In the genomic region with DNA sequence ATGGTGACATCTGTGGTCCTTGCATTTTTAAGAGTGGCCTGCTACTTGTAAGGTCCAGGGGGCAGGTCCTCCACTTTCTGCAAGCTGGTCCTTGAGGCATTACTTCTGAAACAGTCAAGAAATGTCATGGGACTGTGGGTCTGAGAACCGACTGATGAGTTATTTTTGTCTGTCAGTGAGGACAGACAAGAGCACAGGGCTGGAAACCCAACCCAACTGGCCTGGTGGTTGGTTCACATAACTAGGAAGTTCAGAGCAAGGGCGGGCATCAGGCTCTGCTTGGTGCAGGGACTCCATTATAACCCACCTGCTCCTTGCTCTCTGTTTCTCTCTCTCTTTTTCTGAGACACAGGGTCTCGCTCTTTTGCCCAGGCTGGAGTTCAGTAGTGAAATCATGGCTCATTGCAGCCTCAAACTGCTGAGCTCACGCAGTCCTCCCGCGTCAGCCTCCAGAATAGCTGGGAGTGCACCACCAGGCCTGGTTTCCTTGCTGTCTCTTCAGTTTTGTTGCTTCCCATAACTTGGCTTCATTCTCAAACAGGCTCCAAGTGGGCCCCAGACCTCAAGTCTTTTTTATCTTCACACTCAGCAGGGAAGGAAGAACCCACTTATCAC, we compare ENCODE assay signal across 30 cellular contexts. TPM values are rescaled to one million over a fixed set of nuclear protein-coding genes. Genes with fewer than 3 reads are reported as not detected.
DNase-seq lines count a peak whose midpoint lies in the region; ATAC-seq, FAIRE-seq and TF ChIP-seq lines count a peak whose summit lies in the region.
"Had no signal": no experiment of that assay in that cellular context is flagged by ENCODE, and none has a peak within 500 bp of the region (broad histone marks: within the 10 kb centered on the region; RNA-seq: fewer than 3 reads in every experiment).

No MANE protein-coding gene starts in this region.

- peaks cover 12% of the 10 kb centered on the region for H3K36me3 Mint-ChIP-seq in osteocyte (ENCODE audit: unreplicated experiment)
- H3K36me3 Mint-ChIP-seq: activated naive CD8-positive, alpha-beta T cell treated with anti-CD3 and anti-CD28 coated beads for 36 hours; natural killer cell treated with Interleukin-12 subunit alpha and Interleukin-12 subunit beta and Interleukin-15 and Interleukin-18, amount 100 ng/mL, for 72 hours had no signal

- peaks cover 22% of the 10 kb centered on the region for H3K9me3 Mint-ChIP-seq in osteocyte (ENCODE audit: unreplicated experiment)
- H3K9me3 Mint-ChIP-seq: activated naive CD8-positive, alpha-beta T cell treated with anti-CD3 and anti-CD28 coated beads for 36 hours; activated T-helper 17 cell treated with anti-CD3 and anti-CD28 coated beads, Interleukin-2, amount 50 U/mL, for 72 hours; natural killer cell treated with Interleukin-12 subunit alpha and Interleukin-12 subunit beta and Interleukin-15 and Interleukin-18, amount 100 ng/mL, for 72 hours; stimulated activated naive CD8-positive, alpha-beta T cell treated with anti-CD3 and anti-CD28 coated beads, Interleukin-15, Interleukin-2, amounts not matched to agents 100 ng/mL and 50 ng/mL, for 24 hours had no signal

- no peaks in the 10 kb centered on the region for H3K79me2 ChIP-seq in endothelial cell of umbilical vein (ENCODE audit: control insufficient read depth, insufficient read depth, low read length)

- TF ChIP-seq CTCF in right atrium auricular region (IDR thresholded peaks at IDR 0.05): no peak
- TF ChIP-seq CTCF in endothelial cell of umbilical vein (IDR thresholded peaks at IDR 0.05; ENCODE audit: extremely low read depth in 1 of 2, insufficient read depth in 1 of 2, low read depth in 1 of 2, low read length in 2 of 2): no peak
- no peak for TF ChIP-seq CTCF in osteocyte (IDR thresholded peaks at IDR 0.05)
- no peak for TF ChIP-seq CTCF in mucosa of descending colon (IDR thresholded peaks at IDR 0.05)

- H3K4me3 ChIP-seq in right atrium auricular region (no peak overlapping the region), endothelial cell of umbilical vein (replicated peaks in 1 of 3; ENCODE audit: insufficient read depth in 1 of 3, low read depth in 1 of 3, low read length in 3 of 3) (no peak overlapping the region), mucosa of descending colon (no peak overlapping the region)
- H3K4me3 ChIP-seq: SJCRH30 had no signal

- H4K20me1 ChIP-seq in endothelial cell of umbilical vein (replicated peaks; ENCODE audit: control insufficient read depth, extremely low read depth, insufficient read depth, low read length): no peaks in the 10 kb centered on the region

- H3K27ac Mint-ChIP-seq in osteocyte (ENCODE audit: unreplicated experiment): peak overlapping the region; percentile 86
- H3K27ac Mint-ChIP-seq: activated naive CD8-positive, alpha-beta T cell treated with anti-CD3 and anti-CD28 coated beads for 36 hours; activated T-helper 17 cell treated with anti-CD3 and anti-CD28 coated beads, Interleukin-2, amount 50 U/mL, for 72 hours; natural killer cell treated with Interleukin-12 subunit alpha and Interleukin-12 subunit beta and Interleukin-15 and Interleukin-18, amount 100 ng/mL, for 72 hours; stimulated activated naive CD8-positive, alpha-beta T cell treated with anti-CD3 and anti-CD28 coated beads, Interleukin-15, Interleukin-2, amounts not matched to agents 100 ng/mL and 50 ng/mL, for 24 hours had no signal

- no peak overlapping the region for H3K9ac ChIP-seq in endothelial cell of umbilical vein (replicated peaks; ENCODE audit: extremely low read depth, insufficient read depth, low read length)

- no peak for TF ChIP-seq POLR2A in endothelial cell of umbilical vein (IDR thresholded peaks at IDR 0.05; ENCODE audit: low read depth, low read length)

- no peaks in the 10 kb centered on the region for H3K27me3 ChIP-seq in right atrium auricular region
- H3K27me3 ChIP-seq in endothelial cell of umbilical vein (ENCODE audit: control insufficient read depth in 2 of 2, insufficient read depth in 2 of 2, low read length in 2 of 2): no peaks in the 10 kb centered on the region
- H3K27me3 ChIP-seq: SJCRH30 had no signal

- FAIRE-seq in endothelial cell of umbilical vein (lab: Jason Lieb, UNC): no peak
- FAIRE-seq: colon, GM19239, islet of Langerhans had no signal

- dilution Hi-C loops in endothelial cell of umbilical vein (cut with MboI; ENCODE audit: extremely low pct_ligation_motif_present, low sequenced_read_pairs): no loop called here

- no peak for DNase-seq in right atrium auricular region (ENCODE audit: low spot score)
- DNase-seq in left ventricle myocardium superior: no peak
- DNase-seq in endothelial cell of umbilical vein (ENCODE audit: low read depth, low spot score): no peak
- DNase-seq in osteocyte (ENCODE audit: extremely low spot score, unreplicated experiment): no peak
- DNase-seq in stimulated activated CD4-positive, alpha-beta T cell treated with anti-CD3 and anti-CD28 coated beads, Interleukin-4, amount 100 ng/mL, for 4 hours: no peak
- DNase-seq in mucosa of descending colon: no peak
- no peak for DNase-seq in SIG-M5 treated with dmso at 0.1 percent for 504 hours (lab: John Stamatoyannopoulos, UW; ENCODE audit: unreplicated experiment)
- DNase-seq: activated CD4-positive, alpha-beta T cell treated with anti-CD3 and anti-CD28 coated beads for 48 hours; activated naive CD8-positive, alpha-beta T cell treated with anti-CD3 and anti-CD28 coated beads for 36 hours; GDM1; hypothalamus; KBM-7; NCI-H1048; NCI-H1930; NCI-H82; posterior cingulate gyrus; SJCRH30; stimulated activated CD4-positive, alpha-beta T cell treated with anti-CD3 and anti-CD28 coated beads, Interleukin-2, amount 100 ng/mL, for 48 hours; T-helper 1 cell had no signal

- peak overlapping the region; percentile 1 to 72 for H3K27ac ChIP-seq in right atrium auricular region
- peak overlapping the region; percentile 7 for H3K27ac ChIP-seq in endothelial cell of umbilical vein (ENCODE audit: insufficient read depth, low read depth, low read length)
- H3K27ac ChIP-seq: C4-2B, SJCRH30 had no signal

- H3K9me1 ChIP-seq in endothelial cell of umbilical vein (replicated peaks; ENCODE audit: control insufficient read depth, extremely low read depth, insufficient read depth, low read length): no peaks in the 10 kb centered on the region

- peaks cover 40% of the 10 kb centered on the region for H3K4me1 Mint-ChIP-seq in osteocyte (ENCODE audit: unreplicated experiment)
- H3K4me1 Mint-ChIP-seq: activated naive CD8-positive, alpha-beta T cell treated with anti-CD3 and anti-CD28 coated beads for 36 hours; activated T-helper 17 cell treated with anti-CD3 and anti-CD28 coated beads, Interleukin-2, amount 50 U/mL, for 72 hours had no signal

- ATAC-seq in left ventricle myocardium superior (no peak), mucosa of descending colon (no peak), GM18517 (IDR thresholded peaks at IDR 0.05; ENCODE audit: unreplicated experiment) (no peak)
- ATAC-seq: activated T-helper 17 cell treated with anti-CD3 and anti-CD28 coated beads, Interleukin-2, amount 50 U/mL, for 72 hours; natural killer cell treated with Interleukin-12 subunit alpha and Interleukin-12 subunit beta and Interleukin-15 and Interleukin-18, amount 100 ng/mL, for 72 hours had no signal

- no peaks in the 10 kb centered on the region for H3K27me3 Mint-ChIP-seq in osteocyte (ENCODE audit: unreplicated experiment)
- H3K27me3 Mint-ChIP-seq: stimulated activated naive CD8-positive, alpha-beta T cell treated with anti-CD3 and anti-CD28 coated beads, Interleukin-15, Interleukin-2, amounts not matched to agents 100 ng/mL and 50 ng/mL, for 24 hours had no signal

- H3K4me3 Mint-ChIP-seq in osteocyte (ENCODE audit: unreplicated experiment): no peak overlapping the region
- H3K4me3 Mint-ChIP-seq: activated naive CD8-positive, alpha-beta T cell treated with anti-CD3 and anti-CD28 coated beads for 36 hours; activated T-helper 17 cell treated with anti-CD3 and anti-CD28 coated beads, Interleukin-2, amount 50 U/mL, for 72 hours; natural killer cell treated with Interleukin-12 subunit alpha and Interleukin-12 subunit beta and Interleukin-15 and Interleukin-18, amount 100 ng/mL, for 72 hours; stimulated activated naive CD8-positive, alpha-beta T cell treated with anti-CD3 and anti-CD28 coated beads, Interleukin-15, Interleukin-2, amounts not matched to agents 100 ng/mL and 50 ng/mL, for 24 hours had no signal

- H3K9me3 ChIP-seq in right atrium auricular region (no peaks in the 10 kb centered on the region), endothelial cell of umbilical vein (replicated peaks; ENCODE audit: control insufficient read depth, insufficient read depth, low read length) (no peaks in the 10 kb centered on the region), mucosa of descending colon (no peaks in the 10 kb centered on the region)
- H3K9me3 ChIP-seq: SJCRH30 had no signal

- no TSS peak for BruUV-seq in endothelial cell of umbilical vein (replicated peaks; lab: Mats Ljungman, UMichigan)

- CTCF ChIA-PET in endothelial cell of umbilical vein (lab: Charles Lee): interaction anchor here (1.7 kb wide), 1 partner anchor 9 kb away, joined by 5 read pairs; a partner anchor contains a TSS

- POLR2A ChIA-PET in endothelial cell of umbilical vein (lab: Charles Lee): interaction anchor here (0.7 to 1.7 kb wide), 2 partner anchors 8 to 9 kb away, joined by 3 to 5 read pairs; a partner anchor contains a TSS

- peaks cover 13% of the 10 kb centered on the region for H3K36me3 ChIP-seq in right atrium auricular region
- peaks cover 0 to 4% of the 10 kb centered on the region in 2 experiments for H3K36me3 ChIP-seq in endothelial cell of umbilical vein (ENCODE audit: control insufficient read depth in 2 of 2, extremely low read depth in 1 of 2, insufficient read depth in 2 of 2, low read length in 2 of 2)
- H3K36me3 ChIP-seq in mucosa of descending colon (ENCODE audit: low read depth): no peaks in the 10 kb centered on the region
- H3K36me3 ChIP-seq: SJCRH30 had no signal

- H3K4me1 ChIP-seq in right atrium auricular region: peaks cover 0 to 40% of the 10 kb centered on the region in 2 donors
- peaks cover 21% of the 10 kb centered on the region for H3K4me1 ChIP-seq in endothelial cell of umbilical vein (ENCODE audit: control insufficient read depth, extremely low read depth, insufficient read depth, low read length)
- H3K4me1 ChIP-seq in mucosa of descending colon (ENCODE audit: low read depth): peaks cover 4% of the 10 kb centered on the region

- peak overlapping the region; percentile 9 for H2AFZ ChIP-seq in endothelial cell of umbilical vein (ENCODE audit: low read depth, low read length)

- intact Hi-C loops in left ventricle myocardium superior (cut with micrococcal nuclease): no loop called here
- intact Hi-C loops in endothelial cell of umbilical vein (cut with micrococcal nuclease): loop anchor here (1.0 to 5.0 kb wide), 2 partner anchors 9 to 276 kb away; a partner anchor contains a TSS
- intact Hi-C loops in mucosa of descending colon (cut with DNase I, micrococcal nuclease): no loop called here

- no peak overlapping the region for H3K4me2 ChIP-seq in endothelial cell of umbilical vein (ENCODE audit: insufficient read depth, low read length)

RNA-seq across cellular contexts. Expression of a gene that starts 9.2 kb away (rescaled TPM):
- total RNA-seq in right atrium auricular region: 100 to 1,000 TPM; 884 to 914 TPM
- 887 TPM for total RNA-seq in left ventricle myocardium superior
- 251 and 260 TPM in 2 replicates for total RNA-seq in endothelial cell of umbilical vein
- 479 and 691 TPM in 2 replicates for polyA plus RNA-seq in endothelial cell of umbilical vein
- 303 and 351 TPM in 2 replicates for polyA plus RNA-seq in endothelial cell of umbilical vein (2011; cell fraction: cytosol; rRNA removed)
- polyA plus RNA-seq in endothelial cell of umbilical vein (2011; cell fraction: nucleus; rRNA removed): 62.3 and 71.1 TPM in 2 replicates
- polyA plus RNA-seq in endothelial cell of umbilical vein (2012): 369 and 422 TPM in 2 replicates
- 163 and 182 TPM in 2 replicates for polyA minus RNA-seq in endothelial cell of umbilical vein
- 58.4 TPM for polyA minus RNA-seq in endothelial cell of umbilical vein (2011; cell fraction: cytosol; rRNA and poly(A)+ RNA removed)
- 21.5 and 29.1 TPM in 2 replicates for polyA minus RNA-seq in endothelial cell of umbilical vein (2011; cell fraction: nucleus; rRNA and poly(A)+ RNA removed)
- 705 and 710 TPM in 2 replicates for total RNA-seq in osteocyte
- total RNA-seq in mucosa of descending colon: 100 to 1,000 TPM; 763 to 916 (median 852) TPM
- total RNA-seq: activated T-helper 17 cell treated with anti-CD3 and anti-CD28 coated beads, Interleukin-2, amount 50 U/mL, for 72 hours had no signal

RNA-seq across cellular contexts. Expression of a gene that starts 22.8 kb away (rescaled TPM):
- not detected for total RNA-seq in right atrium auricular region
- total RNA-seq in left ventricle myocardium superior: not detected
- not detected in 2 replicates for total RNA-seq in endothelial cell of umbilical vein
- polyA plus RNA-seq in endothelial cell of umbilical vein: not detected in 2 replicates
- not detected in 2 replicates for polyA plus RNA-seq in endothelial cell of umbilical vein (2011; cell fraction: cytosol; rRNA removed)
- polyA plus RNA-seq in endothelial cell of umbilical vein (2011; cell fraction: nucleus; rRNA removed): not detected in 2 replicates
- polyA plus RNA-seq in endothelial cell of umbilical vein (2012): not detected in 2 replicates
- not detected in 2 replicates for polyA minus RNA-seq in endothelial cell of umbilical vein
- not detected for polyA minus RNA-seq in endothelial cell of umbilical vein (2011; cell fraction: cytosol; rRNA and poly(A)+ RNA removed)
- not detected in 2 replicates for polyA minus RNA-seq in endothelial cell of umbilical vein (2011; cell fraction: nucleus; rRNA and poly(A)+ RNA removed)
- total RNA-seq in osteocyte: not detected in 2 replicates
- not detected for total RNA-seq in mucosa of descending colon
- total RNA-seq: A673; activated naive CD8-positive, alpha-beta T cell treated with anti-CD3 and anti-CD28 coated beads for 36 hours; activated T-helper 17 cell treated with anti-CD3 and anti-CD28 coated beads, Interleukin-2, amount 50 U/mL, for 72 hours; natural killer cell treated with Interleukin-12 subunit alpha and Interleukin-12 subunit beta and Interleukin-15 and Interleukin-18, amount 100 ng/mL, for 72 hours; SJCRH30; ureter had no signal
- polyA plus RNA-seq: small intestine had no signal
